In genomic region chr4:112219826-112220366, GRCh38 we compare ENCODE assay signal across 21 cellular contexts. TPM values are rescaled to one million over a fixed set of nuclear protein-coding genes. Genes with fewer than 3 reads are reported as not detected.
DNase-seq lines count a peak whose midpoint lies in the region; ATAC-seq, FAIRE-seq and TF ChIP-seq lines count a peak whose summit lies in the region.
"Had no signal": no experiment of that assay in that cellular context is flagged by ENCODE, and none has a peak within 500 bp of the region (broad histone marks: within the 10 kb centered on the region; RNA-seq: fewer than 3 reads in every experiment).

No MANE protein-coding gene starts in this region.

- TF ChIP-seq CTCF in right atrium auricular region (IDR thresholded peaks at IDR 0.05): no peak
- TF ChIP-seq CTCF in MM.1S (IDR thresholded peaks at IDR 0.05; ENCODE audit: low read length): no peak
- TF ChIP-seq CTCF in bronchial epithelial cell (IDR thresholded peaks at IDR 0.05; ENCODE audit: insufficient read depth, low read length, severe bottlenecking): no peak

- no peaks in the 10 kb centered on the region for H3K4me1 ChIP-seq in right atrium auricular region
- H3K4me1 ChIP-seq in MM.1S (ENCODE audit: low read length): no peaks in the 10 kb centered on the region
- H3K4me1 ChIP-seq: A549; BLaER1 treated with 17β-estradiol and CSF1 and Interleukin-3, amounts not matched to agents 10 nM and 100 nM; Caco-2 had no signal

- FAIRE-seq in bronchial epithelial cell (lab: Jason Lieb, UNC): peak; percentile 28
- FAIRE-seq: A549, GM12878, GM18507 had no signal

- no peaks in the 10 kb centered on the region for H3K36me3 ChIP-seq in right atrium auricular region
- H3K36me3 ChIP-seq in MM.1S (replicated peaks; ENCODE audit: insufficient read depth, low read length): no peaks in the 10 kb centered on the region
- H3K36me3 ChIP-seq in bronchial epithelial cell (ENCODE audit: control insufficient read depth, insufficient read depth, low read length): no peaks in the 10 kb centered on the region
- H3K36me3 ChIP-seq: BLaER1 treated with 17β-estradiol and CSF1 and Interleukin-3, amounts not matched to agents 10 nM and 100 nM had no signal

- no peak for DNase-seq in Right ventricle myocardium inferior (ENCODE audit: missing footprints)
- no peak for DNase-seq in right atrium auricular region (ENCODE audit: low spot score)
- no peak for DNase-seq in left ventricle myocardium superior
- no peak for DNase-seq in left cardiac atrium
- no peak for DNase-seq in MM.1S
- no peak for DNase-seq in bronchial epithelial cell (ENCODE audit: low read depth)
- no peak for DNase-seq in inferior parietal cortex (ENCODE audit: extremely low spot score)
- DNase-seq in HUDEP-2 (lab: John Stamatoyannopoulos, UW; ENCODE audit: unreplicated experiment in 76 of 76): no peak
- DNase-seq: AML-193; Caco-2; Calu3; CD4-positive, alpha-beta T cell; CD8-positive, alpha-beta T cell; DMS79 treated with DMSO at 0.1 percent for 48 hours; GDM1 had no signal

- no peak overlapping the region for H3K27ac ChIP-seq in right atrium auricular region
- no peak overlapping the region for H3K27ac ChIP-seq in MM.1S (ENCODE audit: low read length)
- H3K27ac ChIP-seq: 22Rv1; A549; BLaER1 treated with 17β-estradiol and CSF1 and Interleukin-3, amounts not matched to agents 10 nM and 100 nM; C4-2B had no signal

- no peaks in the 10 kb centered on the region for H3K27me3 ChIP-seq in right atrium auricular region
- H3K27me3 ChIP-seq in MM.1S (replicated peaks; ENCODE audit: insufficient read depth, low read length): no peaks in the 10 kb centered on the region
- H3K27me3 ChIP-seq in bronchial epithelial cell (ENCODE audit: control insufficient read depth, insufficient read depth, low read length): no peaks in the 10 kb centered on the region
- H3K27me3 ChIP-seq: BLaER1 treated with 17β-estradiol and CSF1 and Interleukin-3, amounts not matched to agents 10 nM and 100 nM had no signal

- no peak overlapping the region for H3K9ac ChIP-seq in MM.1S (ENCODE audit: low read length)
- H3K9ac ChIP-seq: BLaER1 treated with 17β-estradiol and CSF1 and Interleukin-3, amounts not matched to agents 10 nM and 100 nM had no signal

- H4K20me1 ChIP-seq in MM.1S (ENCODE audit: insufficient read depth, low read length): no peaks in the 10 kb centered on the region
- H4K20me1 ChIP-seq: BLaER1 treated with 17β-estradiol and CSF1 and Interleukin-3, amounts not matched to agents 10 nM and 100 nM had no signal

- 0 out of 2 replicates have a peak overlapping the region, but pooled peaks have one; percentile 4 for H2AFZ ChIP-seq in MM.1S (ENCODE audit: low read length)

- intact Hi-C loops in Right ventricle myocardium inferior (cut with DNase I): no loop called here
- intact Hi-C loops in left ventricle myocardium superior (cut with micrococcal nuclease): no loop called here
- intact Hi-C loops in left cardiac atrium (cut with DNase I): no loop called here

- ATAC-seq in Right ventricle myocardium inferior: peak; percentile 46
- peak; percentile 77 for ATAC-seq in left ventricle myocardium superior
- no peak for ATAC-seq in left cardiac atrium
- ATAC-seq: A549; CD8-positive, alpha-beta T cell; GM12878 had no signal

- no peaks in the 10 kb centered on the region for H3F3A ChIP-seq in MM.1S (ENCODE audit: insufficient read depth, low read length)

- H3K9me2 ChIP-seq in MM.1S (replicated peaks; ENCODE audit: insufficient read depth, low read length): no peaks in the 10 kb centered on the region

- no peak overlapping the region for H3K4me2 ChIP-seq in MM.1S (ENCODE audit: low read depth, low read length)
- H3K4me2 ChIP-seq: A549; BLaER1 treated with 17β-estradiol and CSF1 and Interleukin-3, amounts not matched to agents 10 nM and 100 nM had no signal

- no peaks in the 10 kb centered on the region for H3K79me2 ChIP-seq in MM.1S (ENCODE audit: low read length)

- H3K4me3 ChIP-seq in right atrium auricular region (no peak overlapping the region), MM.1S (ENCODE audit: low read length) (no peak overlapping the region), bronchial epithelial cell (ENCODE audit: low read depth, low read length) (no peak overlapping the region)
- H3K4me3 ChIP-seq: A549; BLaER1 treated with 17β-estradiol and CSF1 and Interleukin-3, amounts not matched to agents 10 nM and 100 nM; GM12878 had no signal

- H3K9me3 ChIP-seq in right atrium auricular region (no peaks in the 10 kb centered on the region), MM.1S (replicated peaks; ENCODE audit: insufficient read depth, low read length) (no peaks in the 10 kb centered on the region)
- H3K9me3 ChIP-seq: A549, Caco-2 had no signal

RNA-seq across cellular contexts. Expression of gene AP1AR, which starts 11.7 kb away (rescaled TPM):
- total RNA-seq in Right ventricle myocardium inferior: 9.4 TPM
- total RNA-seq in right atrium auricular region: 10 to 100 TPM in 1 of 2 donors, 1 to 10 TPM in 1; 6.6 to 10.2 TPM
- 10.2 TPM for total RNA-seq in left ventricle myocardium superior
- 10 to 100 TPM in 1 of 2 donors, 1 to 10 TPM in 1; 9.6 to 13.6 TPM for total RNA-seq in left cardiac atrium
- 58.4 and 67.2 TPM in 2 replicates for total RNA-seq in bronchial epithelial cell

Comparison
In these comparisons a context has a peak if more than half of its experiments do, and no peak if none do; other contexts are left out.
1. ATAC-seq: peak in Right ventricle myocardium inferior (single experiment) and left ventricle myocardium superior (single experiment); none in left cardiac atrium (0 of 2).